Comparison of ENCODE assay signal across 11 cellular contexts in the genomic region with DNA sequence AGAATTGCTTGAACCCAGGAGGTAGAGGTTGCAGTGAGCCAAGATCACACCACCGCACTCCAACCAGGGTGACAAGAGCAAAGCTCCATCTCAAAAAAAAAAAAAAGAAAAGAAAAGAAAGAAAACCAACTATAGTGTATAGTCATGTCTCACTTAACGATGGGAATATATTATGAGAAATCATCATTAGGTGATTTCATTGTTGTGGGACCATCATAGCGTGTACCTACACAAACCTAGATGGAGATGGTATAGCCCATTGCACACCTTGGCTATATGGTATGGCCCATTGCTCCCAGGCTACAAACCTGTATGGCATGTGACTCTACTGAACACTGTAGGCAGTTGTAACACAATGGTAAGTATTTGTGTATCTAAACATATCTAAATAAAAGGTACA.
"Had no signal": no experiment of that assay in that cellular context is flagged by ENCODE, and none has a peak within 500 bp of the region (broad histone marks: within the 10 kb centered on the region; RNA-seq: fewer than 3 reads in every experiment).

No MANE protein-coding gene starts in this region.

- H3K4me3 ChIP-seq: GM23248, GM23338, HAP-1 had no signal

- DNase-seq: GM23248, GOT3, H7, H9, HCEC 1CT, HFFc6 had no signal

- FAIRE-seq: H1, H54 had no signal

- H3K27ac ChIP-seq: GM23248 had no signal

- H2AFZ ChIP-seq: GM23248, GM23338 had no signal

- H3K4me1 ChIP-seq: HAP-1 had no signal

- ATAC-seq: GM23338, HCT116 had no signal

- H3K4me2 ChIP-seq: GM23338 had no signal

- H3K9me3 ChIP-seq: HAP-1 had no signal

- H3K36me3 ChIP-seq: HAP-1 had no signal

- H3K9ac ChIP-seq: GM23248 had no signal
